1 cellular context compared by ENCODE assay signal in the genomic region with DNA sequence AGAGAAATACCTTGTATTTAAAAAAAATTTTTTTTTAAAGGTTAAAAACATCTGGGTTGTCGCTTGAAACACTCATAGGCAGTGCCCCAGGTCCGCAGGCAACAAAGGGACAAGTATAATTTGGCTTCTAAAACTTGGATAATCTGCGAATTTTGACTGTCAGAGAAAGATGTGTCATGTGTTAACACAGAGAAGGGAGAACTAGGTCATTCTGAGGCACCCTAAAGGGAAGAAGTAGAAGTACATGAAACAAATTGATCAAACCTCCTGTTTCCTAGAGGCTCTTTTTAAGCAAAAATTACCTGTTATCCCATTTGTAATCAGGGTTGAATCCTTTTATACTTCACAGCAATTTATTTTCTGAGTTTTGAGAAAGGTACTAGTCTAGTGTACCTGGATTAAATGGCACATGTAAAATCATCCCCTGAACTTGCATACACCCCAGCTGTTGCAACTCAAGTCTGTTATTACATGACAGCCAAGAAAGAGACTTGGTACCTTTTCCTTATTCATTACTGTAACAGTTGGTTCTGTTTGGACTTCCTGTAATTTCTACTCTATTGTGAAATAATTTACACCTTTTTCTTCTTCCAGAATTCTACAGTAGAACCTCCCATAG.
TF ChIP-seq lines count a peak whose summit lies in the region.

No MANE protein-coding gene starts in this region.

TF ChIP-seq in HEK293T, 16 proteins besides CTCF, POLR2A, EP300 and RAD21 (continued from another document):
- TF ChIP-seq, protein P1, sequence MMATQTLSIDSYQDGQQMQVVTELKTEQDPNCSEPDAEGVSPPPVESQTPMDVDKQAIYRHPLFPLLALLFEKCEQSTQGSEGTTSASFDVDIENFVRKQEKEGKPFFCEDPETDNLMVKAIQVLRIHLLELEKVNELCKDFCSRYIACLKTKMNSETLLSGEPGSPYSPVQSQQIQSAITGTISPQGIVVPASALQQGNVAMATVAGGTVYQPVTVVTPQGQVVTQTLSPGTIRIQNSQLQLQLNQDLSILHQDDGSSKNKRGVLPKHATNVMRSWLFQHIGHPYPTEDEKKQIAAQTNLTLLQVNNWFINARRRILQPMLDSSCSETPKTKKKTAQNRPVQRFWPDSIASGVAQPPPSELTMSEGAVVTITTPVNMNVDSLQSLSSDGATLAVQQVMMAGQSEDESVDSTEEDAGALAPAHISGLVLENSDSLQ (IDR thresholded peaks at IDR 0.05), result no peak
- TF ChIP-seq FOXM1 (IDR thresholded peaks at IDR 0.05; ENCODE audit: borderline replicate concordance), result no peak
- TF ChIP-seq ARNT (IDR thresholded peaks at IDR 0.05), result no peak
- no peak for TF ChIP-seq FOXA1 (IDR thresholded peaks at IDR 0.05)
- no peak for TF ChIP-seq L3MBTL2 (conservative IDR thresholded peaks at IDR 0.05)
- TF ChIP-seq FOXK2 (IDR thresholded peaks at IDR 0.05), result no peak
- TF ChIP-seq TARDBP (IDR thresholded peaks at IDR 0.05), result no peak
